ENCODE assay signal across 1 cellular context in genomic region chr21:39185157-39185556, GRCh38.
TF ChIP-seq lines count a peak whose summit lies in the region.

No MANE protein-coding gene starts in this region.

TF ChIP-seq in HCT116, 20 proteins besides CTCF, POLR2A, EP300 and RAD21:
- TF ChIP-seq POLR2AphosphoS5 (IDR thresholded peaks at IDR 0.05; ENCODE audit: low read depth, low read length) (no peak), SIN3A (IDR thresholded peaks at IDR 0.05; ENCODE audit: low read depth) (no peak), YY1 (IDR thresholded peaks at IDR 0.05; ENCODE audit: extremely low read depth, insufficient replicate concordance, low read depth, low read length) (no peak), JUND (IDR thresholded peaks at IDR 0.05) (no peak), EZH2phosphoT487 (IDR thresholded peaks at IDR 0.05; ENCODE audit: borderline replicate concordance) (no peak), SP1 (IDR thresholded peaks at IDR 0.05; ENCODE audit: low read depth) (no peak), CBX3 (IDR thresholded peaks at IDR 0.05; ENCODE audit: low read depth) (no peak), ZBTB33 (IDR thresholded peaks at IDR 0.05; ENCODE audit: extremely low read depth, insufficient replicate concordance, low read length) (no peak), ELF1 (IDR thresholded peaks at IDR 0.05; ENCODE audit: borderline replicate concordance, low read depth) (no peak), SRF (IDR thresholded peaks at IDR 0.05; ENCODE audit: low read depth) (no peak), ZFX (IDR thresholded peaks at IDR 0.05) (no peak), EGR1 (IDR thresholded peaks at IDR 0.05; ENCODE audit: low read depth) (no peak), ZNF274 (IDR thresholded peaks at IDR 0.05; ENCODE audit: low read depth, low read length) (no peak)
- TF ChIP-seq, protein P1, sequence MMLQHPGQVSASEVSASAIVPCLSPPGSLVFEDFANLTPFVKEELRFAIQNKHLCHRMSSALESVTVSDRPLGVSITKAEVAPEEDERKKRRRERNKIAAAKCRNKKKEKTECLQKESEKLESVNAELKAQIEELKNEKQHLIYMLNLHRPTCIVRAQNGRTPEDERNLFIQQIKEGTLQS (IDR thresholded peaks at IDR 0.05): no peak
